30 cellular contexts compared by ENCODE assay signal in genomic region chr6:151535476-151536279, GRCh38. TPM values are rescaled to one million over a fixed set of nuclear protein-coding genes. Genes with fewer than 3 reads are reported as not detected.
"Had no signal": no experiment of that assay in that cellular context is flagged by ENCODE, and none has a peak within 500 bp of the region (broad histone marks: within the 10 kb centered on the region; RNA-seq: fewer than 3 reads in every experiment).

No MANE protein-coding gene starts in this region.

- H3K9me3 ChIP-seq: adrenal gland, colonic mucosa, mucosa of descending colon, neutrophil, ovary had no signal

- H3K4me3 ChIP-seq: adrenal gland, cardiac muscle cell, colonic mucosa, dorsolateral prefrontal cortex, mucosa of descending colon, ovary, sigmoid colon, thoracic aorta had no signal

- H3K4me1 ChIP-seq: colonic mucosa, sigmoid colon had no signal

- H3K27ac ChIP-seq: adrenal gland, cardiac muscle cell, colonic mucosa, dorsolateral prefrontal cortex, neutrophil, ovary, sigmoid colon, thoracic aorta had no signal

- ATAC-seq: activated CD4-positive, alpha-beta T cell treated with anti-CD3 and anti-CD28 coated beads for 36 hours; activated CD8-positive, alpha-beta memory T cell treated with anti-CD3 and anti-CD28 coated beads, Interleukin-2, amount 10 ng/mL, durations not matched to agents 7 days and 5 days; activated CD8-positive, alpha-beta T cell treated with anti-CD3 and anti-CD28 coated beads, Interleukin-2, amount 10 ng/mL, durations not matched to agents 7 days and 5 days; activated T-cell treated with anti-CD3 and anti-CD28 coated beads, Interleukin-2, amount 50 U/mL, for 72 hours; left cardiac atrium; left ventricle myocardium superior; mucosa of descending colon; stimulated activated naive CD8-positive, alpha-beta T cell treated with anti-CD3 and anti-CD28 coated beads, Interleukin-15, Interleukin-2, amounts not matched to agents 100 U/mL and 50 U/mL, for 24 hours had no signal

- DNase-seq: activated B cell treated with CpG ODN at 0.5 μM for 24 hours; activated CD4-positive, alpha-beta T cell treated with anti-CD3 and anti-CD28 coated beads for 36 hours; activated CD8-positive, alpha-beta memory T cell treated with anti-CD3 and anti-CD28 coated beads, Interleukin-2, amount 10 ng/mL, durations not matched to agents 7 days and 5 days; activated CD8-positive, alpha-beta T cell treated with anti-CD3 and anti-CD28 coated beads, Interleukin-2, amount 10 ng/mL, durations not matched to agents 7 days and 5 days; activated effector memory CD4-positive, alpha-beta T cell treated with Interleukin-2 at 50 U/mL for 16 hours; activated naive CD4-positive, alpha-beta T cell treated with Interleukin-2 at 50 U/mL for 16 hours; activated T-cell treated with anti-CD3 and anti-CD28 coated beads, Interleukin-2, amount 50 U/mL, for 72 hours; adrenal gland; aorta; cerebellar nuclear complex; colonic mucosa; dorsolateral prefrontal cortex; effector memory CD4-positive, alpha-beta T cell; head of caudate nucleus; hippocampal formation; left cardiac atrium; left ventricle myocardium superior; mucosa of descending colon; naive B cell; nephron progenitor cell; ovary; sigmoid colon; stimulated activated CD4-positive, alpha-beta T cell treated with anti-CD3 and anti-CD28 coated beads, Interleukin-2, amount 100 ng/mL, for 48 hours; stimulated activated naive CD8-positive, alpha-beta T cell treated with anti-CD3 and anti-CD28 coated beads, Interleukin-15, Interleukin-2, amounts not matched to agents 100 U/mL and 50 U/mL, for 24 hours; T-helper 2 cell had no signal

- H3K27me3 ChIP-seq: adrenal gland, cardiac muscle cell, colonic mucosa, dorsolateral prefrontal cortex, neutrophil, ovary, sigmoid colon had no signal

- H3K36me3 ChIP-seq: adrenal gland, cardiac muscle cell, colonic mucosa, neutrophil, ovary, sigmoid colon, thoracic aorta had no signal

RNA-seq across cellular contexts. Expression of gene CCDC170, which starts 41.9 kb away (rescaled TPM):
- total RNA-seq: activated B cell treated with CpG ODN at 0.5 μM for 24 hours; activated CD4-positive, alpha-beta T cell treated with anti-CD3 and anti-CD28 coated beads for 36 hours; activated CD8-positive, alpha-beta memory T cell treated with anti-CD3 and anti-CD28 coated beads, Interleukin-2, amount 10 ng/mL, durations not matched to agents 7 days and 5 days; activated CD8-positive, alpha-beta T cell treated with anti-CD3 and anti-CD28 coated beads, Interleukin-2, amount 10 ng/mL, durations not matched to agents 7 days and 5 days; activated T-cell treated with anti-CD3 and anti-CD28 coated beads, Interleukin-2, amount 50 U/mL, for 72 hours; lung microvascular endothelial cell; progenitor cell of endocrine pancreas had no signal
- polyA plus RNA-seq: cardiac muscle cell had no signal
